8 cellular contexts compared by ENCODE assay signal in genomic region chr11:72821920-72822799, GRCh38. TPM values are rescaled to one million over a fixed set of nuclear protein-coding genes. Genes with fewer than 3 reads are reported as not detected.
DNase-seq lines count a peak whose midpoint lies in the region; ATAC-seq and TF ChIP-seq lines count a peak whose summit lies in the region.

No MANE protein-coding gene starts in this region.

- H3K27me3 ChIP-seq in kidney epithelial cell (ENCODE audit: control insufficient read depth, insufficient read depth, low read length) = no peaks in the 10 kb centered on the region

- ATAC-seq in GM19397 (IDR thresholded peaks at IDR 0.05; ENCODE audit: unreplicated experiment) = peak; percentile 59
- ATAC-seq in GM18873 (IDR thresholded peaks at IDR 0.05; ENCODE audit: low FRiP score, unreplicated experiment) = no peak

- peak overlapping the region; percentile 42 for H3K4me3 ChIP-seq in kidney epithelial cell (ENCODE audit: low read depth, low read length)

- no peaks in the 10 kb centered on the region for H3K36me3 ChIP-seq in kidney epithelial cell (ENCODE audit: control insufficient read depth, insufficient read depth, low read length)

- TF ChIP-seq CTCF in kidney epithelial cell (IDR thresholded peaks at IDR 0.05; ENCODE audit: insufficient read depth, low read length, poor library complexity, severe bottlenecking) = peak; percentile 16

- DNase-seq in AG20443 (ENCODE audit: low spot score) = peak; percentile 99
- peak; percentile 84 to 95 for DNase-seq in NCI-H1930 (lab: John Stamatoyannopoulos, UW)
- peak; percentile 87 to 92 for DNase-seq in activated CD4-positive, alpha-beta T cell treated with anti-CD3 and anti-CD28 coated beads for 4 hours
- peak; percentile 98 for DNase-seq in cerebellum (ENCODE audit: low spot score)
- DNase-seq in kidney epithelial cell (ENCODE audit: low read depth) = no peak
- peak; percentile 60 to 90 (median 85) for DNase-seq in stimulated activated CD4-positive, alpha-beta T cell treated with anti-CD3 and anti-CD28 coated beads, Interleukin-12 subunit alpha, Interleukin-12 subunit beta, amount 100 ng/mL, for 48 hours (ENCODE audit: low read depth in 2 of 3, low spot score in 1 of 3)

RNA-seq across cellular contexts. Expression of gene ATG16L2, which starts 7.9 kb away (rescaled TPM):
- 5.7 TPM for total RNA-seq in cerebellum
- 12.8 and 24.3 TPM in 2 replicates for total RNA-seq in kidney epithelial cell

RNA-seq across cellular contexts. Expression of gene STARD10, which starts 28.3 kb away (rescaled TPM):
- total RNA-seq in cerebellum = 14.5 TPM
- 94.8 and 128 TPM in 2 replicates for total RNA-seq in kidney epithelial cell
